Comparison of ENCODE assay signal across 20 cellular contexts in the genomic region with DNA sequence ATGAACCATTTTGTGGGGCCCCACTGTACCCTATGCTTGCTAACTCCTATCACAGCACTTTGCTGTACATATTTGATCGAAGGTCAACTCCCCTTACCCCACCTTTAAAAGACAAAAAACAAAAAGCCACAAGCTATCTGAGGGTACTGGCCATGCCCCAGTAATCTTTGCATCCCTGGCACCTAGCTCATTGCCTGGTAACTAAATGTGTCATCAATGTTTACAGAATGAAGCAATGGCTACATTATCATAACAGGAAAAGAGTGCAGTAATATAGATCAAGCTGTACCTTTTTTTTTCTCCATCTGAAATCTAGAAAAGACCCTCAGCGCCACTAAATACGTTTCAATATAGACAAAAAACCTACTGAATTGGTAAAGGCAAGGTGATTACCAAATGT.
"Had no signal": no experiment of that assay in that cellular context is flagged by ENCODE, and none has a peak within 500 bp of the region (broad histone marks: within the 10 kb centered on the region; RNA-seq: fewer than 3 reads in every experiment).

No MANE protein-coding gene starts in this region.

- H2AFZ ChIP-seq: parathyroid adenoma had no signal

- H3K4me3 ChIP-seq: lung, prostate gland, right lobe of liver, tibial artery, upper lobe of left lung, uterus had no signal

- H3K79me2 ChIP-seq: parathyroid adenoma had no signal

- H3K9ac ChIP-seq: parathyroid adenoma had no signal

- H3K9me3 ChIP-seq: prostate gland, right lobe of liver, tibial artery, upper lobe of left lung, uterus had no signal

- H3K36me3 ChIP-seq: prostate gland, right lobe of liver, tibial artery, upper lobe of left lung, uterus had no signal

- ATAC-seq: left colon; left ventricle myocardium superior; stimulated activated memory B cell treated with anti-CD40 and anti-IgM and Interleukin-4, amounts not matched to agents 10 μg/mL and 1 μg/mL and 100 μg/mL, for 72 hours had no signal

- H3K27me3 ChIP-seq: foreskin keratinocyte, right lobe of liver, tibial artery, upper lobe of left lung, uterus had no signal

- DNase-seq: effector memory CD4-positive, alpha-beta T cell; foreskin keratinocyte; immature natural killer cell; kidney; left colon; left ventricle myocardium superior; mesenchymal stem cell; naive B cell; retina; right lobe of liver; stimulated activated CD4-positive, alpha-beta T cell treated with anti-CD3 and anti-CD28 coated beads, Interleukin-15, amount 100 ng/mL, for 24 hours; stimulated activated CD4-positive, alpha-beta T cell treated with anti-CD3 and anti-CD28 coated beads, Interleukin-1b, Interleukin-23, amount 100 ng/mL, for 48 hours; stimulated activated CD4-positive, alpha-beta T cell treated with anti-CD3 and anti-CD28 coated beads, Interleukin-4, amount 100 ng/mL, for 24 hours; tibial artery; upper lobe of left lung; uterus had no signal

- H3K27ac ChIP-seq: foreskin keratinocyte, parathyroid adenoma, prostate gland, right lobe of liver, tibial artery, upper lobe of left lung, uterus had no signal

- H3K4me1 ChIP-seq: foreskin keratinocyte, parathyroid adenoma, prostate gland, right lobe of liver, tibial artery, upper lobe of left lung, uterus had no signal
